24 cellular contexts compared by ENCODE assay signal in the genomic region with DNA sequence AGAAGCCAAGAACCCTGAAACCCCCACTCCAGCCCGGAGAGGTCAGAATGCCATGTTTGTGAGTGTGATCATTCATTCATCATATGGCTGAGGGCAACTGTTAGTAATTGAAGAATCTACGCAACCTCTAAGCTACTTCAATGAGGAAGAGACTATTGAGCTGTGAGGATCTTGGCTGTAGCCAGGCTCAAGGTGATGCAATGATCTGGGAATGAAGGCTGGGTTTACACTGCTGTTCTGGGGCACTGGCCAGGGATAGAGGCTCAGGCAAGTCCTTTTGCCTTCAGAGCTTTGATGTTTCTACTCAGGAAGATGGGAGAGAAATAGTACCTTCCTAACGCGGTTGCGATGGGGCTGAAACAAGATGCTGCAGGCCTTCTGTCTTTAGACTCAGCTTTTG. TPM values are rescaled to one million over a fixed set of nuclear protein-coding genes. Genes with fewer than 3 reads are reported as not detected.
DNase-seq lines count a peak whose midpoint lies in the region; TF ChIP-seq lines count a peak whose summit lies in the region.
"Had no signal": no experiment of that assay in that cellular context is flagged by ENCODE, and none has a peak within 500 bp of the region (broad histone marks: within the 10 kb centered on the region; RNA-seq: fewer than 3 reads in every experiment).

No MANE protein-coding gene starts in this region.

- intact Hi-C loops in posterior vena cava (cut with DNase I) = no loop called here

- peak; percentile 3 for DNase-seq in M059J (ENCODE audit: low read depth)
- peak; percentile 11 for DNase-seq in choroid plexus epithelial cell (ENCODE audit: low read depth)
- peak; percentile 4 for DNase-seq in fibroblast of villous mesenchyme (ENCODE audit: low read depth)
- DNase-seq in posterior vena cava (ENCODE audit: low spot score) = no peak
- no peak for DNase-seq in stimulated activated CD4-positive, alpha-beta T cell treated with anti-CD3 and anti-CD28 coated beads, Interleukin-2, amount 100 ng/mL, for 24 hours
- no peak for DNase-seq in mesenteric fat pad (ENCODE audit: low spot score)
- no peak for DNase-seq in NCI-H526 treated with DMSO at 0.1 percent for 48 hours (lab: John Stamatoyannopoulos, UW)
- DNase-seq: activated CD4-positive, CD25-positive, alpha-beta regulatory T cell; activated naive CD4-positive, alpha-beta T cell; activated T-cell treated with anti-CD3 and anti-CD28 coated beads, Interleukin-2, amount 50 U/mL, for 72 hours; esophagus squamous epithelium; head of caudate nucleus; HFFc6; kidney glomerular epithelial cell; NCI-H1092 treated with DMSO at 0.1 percent for 48 hours; NCI-H2029; right cardiac atrium; stimulated activated CD4-positive, alpha-beta T cell treated with anti-CD3 and anti-CD28 coated beads, Interleukin-4, amount 100 ng/mL, for 1 hour; T-cell; upper lobe of left lung had no signal

- TF ChIP-seq CTCF in choroid plexus epithelial cell (conservative IDR thresholded peaks at IDR 0.05; ENCODE audit: low read depth, low read length) (no peak), fibroblast of villous mesenchyme (IDR thresholded peaks at IDR 0.05; ENCODE audit: insufficient read depth, low read depth, low read length) (no peak)

- H3K4me3 ChIP-seq in choroid plexus epithelial cell (ENCODE audit: low read depth, low read length) (no peak overlapping the region), fibroblast of villous mesenchyme (ENCODE audit: low read depth, low read length) (no peak overlapping the region)
- H3K4me3 ChIP-seq: coronary artery, esophagus squamous epithelium, GM12878, SJSA1, upper lobe of left lung had no signal

RNA-seq across cellular contexts. Expression of gene CRYBB2, which starts 12.9 kb away (rescaled TPM):
- total RNA-seq in M059J (2014; rRNA removed; shearing (Covaris generic)) = 0.30 TPM in 1 of 2 replicates, not detected in the other
- total RNA-seq in fibroblast of villous mesenchyme (not detected in 2 replicates), posterior vena cava (not detected), mesenteric fat pad (not detected)
- total RNA-seq: esophagus squamous epithelium, GM12878, lung microvascular endothelial cell, right cardiac atrium, T-cell had no signal

RNA-seq across cellular contexts. Expression of gene CRYBB3, which starts 32.6 kb away (rescaled TPM):
- total RNA-seq in M059J (2014; rRNA removed; shearing (Covaris generic)) = not detected in 2 replicates
- total RNA-seq in fibroblast of villous mesenchyme = not detected in 2 replicates
- not detected for total RNA-seq in posterior vena cava
- total RNA-seq in mesenteric fat pad = not detected
- total RNA-seq: esophagus squamous epithelium, GM12878, HFFc6, right cardiac atrium, SJSA1 had no signal

Comparison
In these comparisons a context has a peak if more than half of its experiments do, and no peak if none do; other contexts are left out.
1. DNase-seq: peak in M059J (single experiment), choroid plexus epithelial cell (single experiment) and fibroblast of villous mesenchyme (single experiment); none in posterior vena cava (single experiment), stimulated activated CD4-positive, alpha-beta T cell treated with anti-CD3 and anti-CD28 coated beads, Interleukin-2, amount 100 ng/mL, for 24 hours (0 of 2), mesenteric fat pad (single experiment) and NCI-H526 treated with DMSO at 0.1 percent for 48 hours (single experiment).